In genomic region chr9:4306788-4307144, GRCh38 we compare ENCODE assay signal across 1 cellular context.
A peak's percentile ranks its signal among the peaks of the same experiment; 100 is the strongest.
TF ChIP-seq lines count a peak whose summit lies in the region.

No MANE protein-coding gene starts in this region.

TF ChIP-seq in IMR-90, 13 proteins besides CTCF, POLR2A, EP300 and RAD21:
- TF ChIP-seq CEBPB (IDR thresholded peaks at IDR 0.05; ENCODE audit: low read depth, low read length) (peak; percentile 90), MAZ (IDR thresholded peaks at IDR 0.05; ENCODE audit: borderline replicate concordance, low read depth, low read length) (no peak), MAFK (IDR thresholded peaks at IDR 0.05; ENCODE audit: low read depth, low read length) (0 out of 2 replicates have a peak, but pooled peaks have one; percentile 0)
